ENCODE assay signal across 10 cellular contexts in genomic region chr1:36154335-36154734, GRCh38. TPM values are rescaled to one million over a fixed set of nuclear protein-coding genes. Genes with fewer than 3 reads are reported as not detected.
DNase-seq lines count a peak whose midpoint lies in the region; ATAC-seq and TF ChIP-seq lines count a peak whose summit lies in the region.
"Had no signal": no experiment of that assay in that cellular context is flagged by ENCODE, and none has a peak within 500 bp of the region (broad histone marks: within the 10 kb centered on the region; RNA-seq: fewer than 3 reads in every experiment).

No MANE protein-coding gene starts in this region.

- TF ChIP-seq CTCF in mesothelial cell of epicardium (IDR thresholded peaks at IDR 0.05; ENCODE audit: unreplicated experiment), result no peak

- no peak for ATAC-seq in activated T-helper 17 cell treated with anti-CD3 and anti-CD28 coated beads, Interleukin-2, amount 50 U/mL, for 72 hours (replicated peaks)
- no peak for ATAC-seq in HG02852 (IDR thresholded peaks at IDR 0.05; ENCODE audit: unreplicated experiment)

- no peaks in the 10 kb centered on the region for H3K9me3 Mint-ChIP-seq in activated naive CD4-positive, alpha-beta T cell treated with anti-CD3 and anti-CD28 coated beads for 36 hours
- H3K9me3 Mint-ChIP-seq in activated T-helper 17 cell treated with anti-CD3 and anti-CD28 coated beads, Interleukin-2, amount 50 U/mL, for 72 hours, result no peaks in the 10 kb centered on the region
- no peaks in the 10 kb centered on the region for H3K9me3 Mint-ChIP-seq in mesothelial cell of epicardium

- DNase-seq in activated naive CD4-positive, alpha-beta T cell treated with anti-CD3 and anti-CD28 coated beads for 36 hours, result no peak
- no peak for DNase-seq in activated naive CD4-positive, alpha-beta T cell (lab: John Stamatoyannopoulos, UW)
- no peak for DNase-seq in mesothelial cell of epicardium (ENCODE audit: low spot score in 2 of 2, unreplicated experiment in 2 of 2)
- no peak for DNase-seq in substantia nigra (lab: John Stamatoyannopoulos, UW)
- DNase-seq in cerebellum (ENCODE audit: low spot score), result no peak
- DNase-seq in LoVo (ENCODE audit: low spot score), result no peak
- DNase-seq: GF-D8, mammary epithelial cell had no signal

- H3K4me3 Mint-ChIP-seq in activated naive CD4-positive, alpha-beta T cell treated with anti-CD3 and anti-CD28 coated beads for 36 hours, result peak overlapping the region; percentile 79
- H3K4me3 Mint-ChIP-seq in activated T-helper 17 cell treated with anti-CD3 and anti-CD28 coated beads, Interleukin-2, amount 50 U/mL, for 72 hours, result peak overlapping the region; percentile 75
- H3K4me3 Mint-ChIP-seq in mesothelial cell of epicardium, result peak overlapping the region; percentile 74

- intact Hi-C loops in activated naive CD4-positive, alpha-beta T cell treated with anti-CD3 and anti-CD28 coated beads for 36 hours (cut with micrococcal nuclease), result loop anchor here (10.0 kb wide), 2 partner anchors 960 to 1360 kb away; partner anchors contain the start of genes MEAF6 and SFPQ

- CTCF ChIA-PET in activated naive CD4-positive, alpha-beta T cell treated with anti-CD3 and anti-CD28 coated beads for 36 hours (lab: Charles Lee), result interaction anchor here (0.6 to 2.7 kb wide), 4 partner anchors 15 to 131 kb away, joined by 3 to 15 read pairs (median 4); no protein-coding TSS in a partner anchor

- peaks cover 6% of the 10 kb centered on the region for H3K36me3 Mint-ChIP-seq in activated naive CD4-positive, alpha-beta T cell treated with anti-CD3 and anti-CD28 coated beads for 36 hours (ENCODE audit: low read depth)
- H3K36me3 Mint-ChIP-seq in activated T-helper 17 cell treated with anti-CD3 and anti-CD28 coated beads, Interleukin-2, amount 50 U/mL, for 72 hours (ENCODE audit: low read depth), result peaks cover 22% of the 10 kb centered on the region
- H3K36me3 Mint-ChIP-seq in mesothelial cell of epicardium, result no peaks in the 10 kb centered on the region

- H3K4me1 Mint-ChIP-seq in activated naive CD4-positive, alpha-beta T cell treated with anti-CD3 and anti-CD28 coated beads for 36 hours (ENCODE audit: low read depth), result peaks cover 68% of the 10 kb centered on the region
- peaks cover 35% of the 10 kb centered on the region for H3K4me1 Mint-ChIP-seq in activated T-helper 17 cell treated with anti-CD3 and anti-CD28 coated beads, Interleukin-2, amount 50 U/mL, for 72 hours
- H3K4me1 Mint-ChIP-seq in mesothelial cell of epicardium, result peaks cover 53% of the 10 kb centered on the region

- H3K27me3 Mint-ChIP-seq in activated naive CD4-positive, alpha-beta T cell treated with anti-CD3 and anti-CD28 coated beads for 36 hours (ENCODE audit: low read depth), result no peaks in the 10 kb centered on the region
- no peaks in the 10 kb centered on the region for H3K27me3 Mint-ChIP-seq in activated T-helper 17 cell treated with anti-CD3 and anti-CD28 coated beads, Interleukin-2, amount 50 U/mL, for 72 hours
- H3K27me3 Mint-ChIP-seq in mesothelial cell of epicardium (ENCODE audit: low read depth), result no peaks in the 10 kb centered on the region

- H3K27ac ChIP-seq in substantia nigra (ENCODE audit: low read depth, low read length, poor library complexity, severe bottlenecking), result peak overlapping the region; percentile 99

- H3K27ac Mint-ChIP-seq in activated naive CD4-positive, alpha-beta T cell treated with anti-CD3 and anti-CD28 coated beads for 36 hours, result peak overlapping the region; percentile 9
- H3K27ac Mint-ChIP-seq in activated T-helper 17 cell treated with anti-CD3 and anti-CD28 coated beads, Interleukin-2, amount 50 U/mL, for 72 hours, result peak overlapping the region; percentile 75
- H3K27ac Mint-ChIP-seq in mesothelial cell of epicardium, result peak overlapping the region; percentile 95

RNA-seq across cellular contexts. Expression of gene MAP7D1, which starts 1.6 kb away (rescaled TPM):
- 100 to 1,000 TPM; 106 TPM for total RNA-seq in activated naive CD4-positive, alpha-beta T cell treated with anti-CD3 and anti-CD28 coated beads for 36 hours
- 100 to 1,000 TPM in 1 of 2 donors, 10 to 100 TPM in 1; 97.9 to 164 TPM for total RNA-seq in activated T-helper 17 cell treated with anti-CD3 and anti-CD28 coated beads, Interleukin-2, amount 50 U/mL, for 72 hours
- total RNA-seq in mesothelial cell of epicardium (97.8 to 103 TPM (median 101 TPM) in 3 replicates), cerebellum (47.5 TPM)

RNA-seq across cellular contexts. Expression of gene TRAPPC3, which starts 5.0 kb away (rescaled TPM):
- total RNA-seq in activated naive CD4-positive, alpha-beta T cell treated with anti-CD3 and anti-CD28 coated beads for 36 hours, result 10 to 100 TPM; 35.9 to 37.6 TPM
- 10 to 100 TPM; 47.8 to 72.6 TPM for total RNA-seq in activated T-helper 17 cell treated with anti-CD3 and anti-CD28 coated beads, Interleukin-2, amount 50 U/mL, for 72 hours
- 64.8 to 68.5 TPM (median 68.5 TPM) in 3 replicates for total RNA-seq in mesothelial cell of epicardium
- total RNA-seq in cerebellum, result 33.7 TPM

RNA-seq across cellular contexts. Expression of gene COL8A2, which starts 29.3 kb away (rescaled TPM):
- under 1 TPM in 1 of 2 experiments, not detected in 1; 0.07 TPM for total RNA-seq in activated naive CD4-positive, alpha-beta T cell treated with anti-CD3 and anti-CD28 coated beads for 36 hours
- under 1 TPM in 1 of 2 donors, not detected in 1; 0.08 TPM for total RNA-seq in activated T-helper 17 cell treated with anti-CD3 and anti-CD28 coated beads, Interleukin-2, amount 50 U/mL, for 72 hours
- total RNA-seq in mesothelial cell of epicardium, result 9.0 to 10.5 TPM (median 10.4 TPM) in 3 replicates
- 1.2 TPM for total RNA-seq in cerebellum

Comparison
In these comparisons a context has a peak if more than half of its experiments do, and no peak if none do; other contexts are left out.
1. H3K27ac Mint-ChIP-seq: peak in every context shown above with its lines; median percentile 95 in mesothelial cell of epicardium; 75 in activated T-helper 17 cell treated with anti-CD3 and anti-CD28 coated beads, Interleukin-2, amount 50 U/mL, for 72 hours; 9 in activated naive CD4-positive, alpha-beta T cell treated with anti-CD3 and anti-CD28 coated beads for 36 hours.